Comparison of ENCODE assay signal across 1 cellular context in the genomic region with DNA sequence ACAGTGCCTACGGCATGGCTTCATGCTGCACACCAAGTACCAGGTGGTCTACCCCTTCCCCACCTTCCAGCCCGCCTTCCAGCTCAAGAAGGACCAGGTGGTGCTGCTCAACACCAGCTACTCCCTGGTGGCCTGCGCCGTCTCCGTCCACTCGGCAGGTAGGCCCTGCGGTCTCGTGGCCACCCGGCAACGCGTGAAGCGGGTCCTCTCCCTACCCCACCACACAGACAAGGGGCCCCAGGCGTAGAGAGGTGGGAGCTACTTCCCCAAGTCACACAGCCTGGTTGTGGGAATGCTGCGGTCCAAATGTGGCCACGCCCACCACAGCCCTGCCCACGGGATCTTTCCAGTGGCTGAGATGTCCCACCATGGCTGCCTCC.
TF ChIP-seq lines count a peak whose summit lies in the region.

No MANE protein-coding gene starts in this region.

TF ChIP-seq in H1, 55 proteins besides CTCF, POLR2A, EP300 and RAD21:
- TF ChIP-seq SUZ12 (IDR thresholded peaks at IDR 0.05; ENCODE audit: low read length) (no peak), ASH2L (IDR thresholded peaks at IDR 0.05; ENCODE audit: low read length) (no peak), POLR2AphosphoS5 (IDR thresholded peaks at IDR 0.05; ENCODE audit: low read depth, low read length) (0 out of 2 replicates have a peak, but pooled peaks have one; percentile 21), TAF1 (IDR thresholded peaks at IDR 0.05; ENCODE audit: low read depth, low read length) (no peak)
